13 cellular contexts compared by ENCODE assay signal in the genomic region with DNA sequence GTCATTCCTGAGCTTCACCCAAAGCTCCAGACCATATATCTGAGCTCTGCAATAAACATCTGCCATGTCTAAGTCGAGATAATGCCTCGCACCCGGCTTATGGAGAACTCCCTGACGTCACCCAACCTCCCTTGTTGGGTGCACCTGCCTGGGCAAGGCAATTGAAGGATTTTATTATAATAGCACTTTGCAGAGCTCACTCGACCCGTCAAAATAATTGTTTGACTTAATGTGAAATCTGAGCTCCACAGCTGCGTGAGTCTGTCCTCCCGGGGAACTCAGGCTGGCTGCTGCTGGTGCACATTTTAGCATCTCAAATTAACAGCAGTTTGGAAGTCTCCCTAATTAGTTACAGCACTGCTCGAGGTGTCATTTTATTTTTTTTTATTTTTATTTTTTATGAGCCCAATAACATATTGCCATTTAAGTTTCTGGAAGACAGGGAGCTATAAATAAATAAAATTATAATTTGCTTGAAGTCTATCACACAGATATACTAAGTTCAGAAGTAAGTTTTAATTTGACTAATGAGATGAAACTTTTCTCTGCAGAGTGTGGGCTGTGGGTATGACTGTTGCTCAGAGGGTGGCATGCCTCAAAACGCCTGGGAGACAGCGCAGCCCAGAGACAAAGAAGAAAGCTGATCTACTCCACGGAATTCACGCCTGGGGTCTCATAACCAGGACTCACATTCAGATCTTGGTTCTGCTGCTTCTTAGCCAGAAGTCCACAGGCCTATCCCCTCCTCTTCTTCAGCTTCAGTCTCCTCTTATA.
DNase-seq lines count a peak whose midpoint lies in the region; ATAC-seq and TF ChIP-seq lines count a peak whose summit lies in the region.
"Had no signal": no experiment of that assay in that cellular context is flagged by ENCODE, and none has a peak within 500 bp of the region (broad histone marks: within the 10 kb centered on the region; RNA-seq: fewer than 3 reads in every experiment).

No MANE protein-coding gene starts in this region.

- H3K27ac ChIP-seq in A673 (ENCODE audit: low read depth, low read length, poor library complexity, severe bottlenecking) = peak overlapping the region; percentile 68
- H3K27ac ChIP-seq: BLaER1 had no signal

- H3K36me3 ChIP-seq in A673 (ENCODE audit: insufficient read depth, low read length, poor library complexity, severe bottlenecking) = no peaks in the 10 kb centered on the region
- H3K36me3 ChIP-seq: BLaER1 had no signal

- intact Hi-C loops in A673 (cut with micrococcal nuclease; ENCODE audit: unreplicated experiment) = no loop called here

- 0 out of 2 replicates have a peak, but pooled peaks have one; percentile 20 for TF ChIP-seq CTCF in A673 (conservative IDR thresholded peaks at IDR 0.05; ENCODE audit: low read depth, low read length)

- DNase-seq in A673 (ENCODE audit: low spot score) (peak; percentile 77), NCI-H1092 treated with DMSO at 0.1 percent for 48 hours (lab: John Stamatoyannopoulos, UW) (peak; percentile 70), NCI-H69 (lab: John Stamatoyannopoulos, UW) (peak; percentile 96), cerebellum (ENCODE audit: low spot score) (no peak), putamen (ENCODE audit: low spot score) (no peak), Kasumi-1 (lab: John Stamatoyannopoulos, UW) (no peak)
- peak; percentile 18 for DNase-seq in activated naive CD8-positive, alpha-beta T cell treated with anti-CD3 and anti-CD28 coated beads, Interleukin-2, amount 50 U/mL, for 24 hours
- DNase-seq: NCI-H524 treated with DMSO at 0.1 percent for 48 hours; posterior cingulate gyrus; stimulated activated naive CD4-positive, alpha-beta T cell treated with Interleukin-2 at 50 U/mL for 16 hours had no signal

- no peaks in the 10 kb centered on the region for H3K9me3 ChIP-seq in A673 (ENCODE audit: low read depth, low read length, poor library complexity, severe bottlenecking)
- H3K9me3 ChIP-seq: BLaER1 had no signal

- H3K27me3 Mint-ChIP-seq in activated naive CD8-positive, alpha-beta T cell treated with anti-CD3 and anti-CD28 coated beads, Interleukin-2, amount 50 U/mL, for 24 hours = peaks cover 21% of the 10 kb centered on the region

- H3K27me3 ChIP-seq in A673 (replicated peaks; ENCODE audit: insufficient read depth, low read depth, low read length, poor library complexity) = no peaks in the 10 kb centered on the region
- H3K27me3 ChIP-seq: BLaER1 had no signal

- no peak overlapping the region for H3K4me3 ChIP-seq in A673 (ENCODE audit: low read depth, low read length, poor library complexity, severe bottlenecking)
- H3K4me3 ChIP-seq: BLaER1 had no signal

- no peak overlapping the region for H3K27ac Mint-ChIP-seq in activated naive CD8-positive, alpha-beta T cell treated with anti-CD3 and anti-CD28 coated beads, Interleukin-2, amount 50 U/mL, for 24 hours

- H3K4me1 ChIP-seq in A673 (ENCODE audit: insufficient read depth, low read length, poor library complexity, severe bottlenecking) = peaks cover 43% of the 10 kb centered on the region
- H3K4me1 ChIP-seq: BLaER1 had no signal

- peak; percentile 80 for ATAC-seq in activated naive CD8-positive, alpha-beta T cell treated with anti-CD3 and anti-CD28 coated beads, Interleukin-2, amount 50 U/mL, for 24 hours
- ATAC-seq in HG03378 (IDR thresholded peaks at IDR 0.05; ENCODE audit: unreplicated experiment) = no peak
- ATAC-seq: Right ventricle myocardium inferior had no signal

- no TSS peak for BruUV-seq in A673 (replicated peaks; lab: Mats Ljungman, UMichigan)

- H3K9me3 Mint-ChIP-seq in activated naive CD8-positive, alpha-beta T cell treated with anti-CD3 and anti-CD28 coated beads, Interleukin-2, amount 50 U/mL, for 24 hours = peaks cover 5% of the 10 kb centered on the region

- no peaks in the 10 kb centered on the region for H3K36me3 Mint-ChIP-seq in activated naive CD8-positive, alpha-beta T cell treated with anti-CD3 and anti-CD28 coated beads, Interleukin-2, amount 50 U/mL, for 24 hours (ENCODE audit: low read depth)

- peaks cover 15% of the 10 kb centered on the region for H3K4me1 Mint-ChIP-seq in activated naive CD8-positive, alpha-beta T cell treated with anti-CD3 and anti-CD28 coated beads, Interleukin-2, amount 50 U/mL, for 24 hours

- H3K4me3 Mint-ChIP-seq in activated naive CD8-positive, alpha-beta T cell treated with anti-CD3 and anti-CD28 coated beads, Interleukin-2, amount 50 U/mL, for 24 hours = no peak overlapping the region

- POLR2A ChIA-PET in A673 (lab: Charles Lee; ENCODE audit: low non-redundant PET) = interaction anchor here (0.7 kb wide), 2 partner anchors 62 to 1752 kb away, joined by 7 to 11 read pairs; no protein-coding TSS in a partner anchor

- CTCF ChIA-PET in A673 (lab: Charles Lee) = interaction anchor here (0.6 kb wide), 1 partner anchor 445 kb away, joined by 3 read pairs; no protein-coding TSS in a partner anchor

Comparison
In these comparisons a context has a peak if more than half of its experiments do, and no peak if none do; other contexts are left out.
1. DNase-seq: peak in A673 (single experiment), NCI-H1092 treated with DMSO at 0.1 percent for 48 hours (single experiment), NCI-H69 (single experiment) and activated naive CD8-positive, alpha-beta T cell treated with anti-CD3 and anti-CD28 coated beads, Interleukin-2, amount 50 U/mL, for 24 hours (single experiment); none in cerebellum (single experiment), putamen (single experiment) and Kasumi-1 (0 of 2).